Comparison of ENCODE assay signal across 8 cellular contexts in the genomic region with DNA sequence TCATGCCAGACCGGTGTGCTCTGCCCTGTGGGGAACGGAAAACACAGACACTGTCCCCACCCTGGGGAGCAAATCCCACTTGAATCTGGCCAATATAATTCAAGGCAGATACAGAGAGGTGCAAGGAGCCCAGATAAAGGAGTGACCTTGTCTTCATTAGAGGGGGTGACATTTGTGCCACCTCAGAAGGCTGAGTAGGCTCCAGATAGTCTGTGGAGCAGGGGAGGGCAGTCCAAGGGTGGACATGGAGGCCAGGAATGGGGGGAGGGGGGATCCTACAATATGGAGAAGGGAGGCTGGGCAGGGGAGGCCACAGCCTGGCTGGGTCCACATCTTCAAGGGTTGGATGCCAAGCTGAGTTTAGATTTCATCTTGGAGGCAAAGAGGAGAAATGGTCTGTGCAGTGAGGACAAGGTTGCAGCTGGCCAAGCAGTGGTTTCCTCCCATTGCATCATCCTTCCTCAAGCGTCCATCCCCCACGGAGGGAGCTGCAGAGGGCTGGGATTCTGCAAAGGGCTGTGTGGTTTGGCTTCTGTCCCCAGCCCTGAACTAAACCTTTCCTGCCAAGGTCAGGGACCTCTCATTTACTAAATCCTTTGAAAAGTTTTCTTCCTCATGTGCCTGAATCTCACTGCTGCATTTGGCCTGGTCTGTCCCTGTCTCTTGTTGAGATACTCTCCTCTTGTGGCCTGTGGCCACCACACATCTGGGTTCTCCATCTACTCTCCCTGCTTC.
DNase-seq lines count a peak whose midpoint lies in the region; ATAC-seq and TF ChIP-seq lines count a peak whose summit lies in the region.

No MANE protein-coding gene starts in this region.

- H3K79me2 ChIP-seq in osteoblast (ENCODE audit: insufficient read depth, low read length): no peaks in the 10 kb centered on the region

- H3K36me3 ChIP-seq in osteoblast (ENCODE audit: insufficient read depth, low read length): no peaks in the 10 kb centered on the region
- no peaks in the 10 kb centered on the region for H3K36me3 ChIP-seq in A673 (ENCODE audit: insufficient read depth, low read length, poor library complexity, severe bottlenecking)

- no peak overlapping the region for H3K4me3 ChIP-seq in osteoblast (ENCODE audit: insufficient read depth, low read length)
- H3K4me3 ChIP-seq in A673 (ENCODE audit: low read depth, low read length, poor library complexity, severe bottlenecking): no peak overlapping the region

- in situ Hi-C loops in Caki2 (cut with HindIII; ENCODE audit: low pct_unique_long_range_greater_than_20kb, low sequenced_read_pairs): no loop called here

- peak; percentile 11 for DNase-seq in Caki2 (ENCODE audit: low read depth)
- peak; percentile 63 to 66 for DNase-seq in NOMO-1 (lab: John Stamatoyannopoulos, UW; ENCODE audit: unreplicated experiment in 2 of 2)
- DNase-seq in erythroblast (lab: John Stamatoyannopoulos, UW): peak; percentile 88 to 94
- DNase-seq in osteoblast (ENCODE audit: insufficient read length, low spot score, missing footprints): no peak
- no peak for DNase-seq in A673 (ENCODE audit: low spot score)
- no peak for DNase-seq in foreskin melanocyte

- H2AFZ ChIP-seq in osteoblast (ENCODE audit: low read length): no peak overlapping the region

- peak overlapping the region; percentile 45 for H3K4me2 ChIP-seq in osteoblast (ENCODE audit: insufficient read depth, low read length)

- peaks cover 30% of the 10 kb centered on the region for H3K27me3 ChIP-seq in osteoblast (ENCODE audit: insufficient read depth, low read length)
- H3K27me3 ChIP-seq in A673 (replicated peaks; ENCODE audit: insufficient read depth, low read depth, low read length, poor library complexity): no peaks in the 10 kb centered on the region

- H3K9me3 ChIP-seq in osteoblast (ENCODE audit: low read depth, low read length) (peaks cover 2% of the 10 kb centered on the region), A673 (ENCODE audit: low read depth, low read length, poor library complexity, severe bottlenecking) (no peaks in the 10 kb centered on the region)

- ATAC-seq in HG02852 (IDR thresholded peaks at IDR 0.05; ENCODE audit: unreplicated experiment) (no peak), GM21367 (IDR thresholded peaks at IDR 0.05; ENCODE audit: unreplicated experiment) (no peak)

- BruUV-seq in A673 (replicated peaks; lab: Mats Ljungman, UMichigan): no TSS peak

- no peak for TF ChIP-seq CTCF in osteoblast (IDR thresholded peaks at IDR 0.05; ENCODE audit: extremely low read depth, low read depth, low read length)
- no peak for TF ChIP-seq CTCF in A673 (conservative IDR thresholded peaks at IDR 0.05; ENCODE audit: low read depth, low read length)

- peaks cover 26% of the 10 kb centered on the region for H3K4me1 ChIP-seq in osteoblast (ENCODE audit: insufficient read depth, low read length)
- H3K4me1 ChIP-seq in A673 (ENCODE audit: insufficient read depth, low read length, poor library complexity, severe bottlenecking): no peaks in the 10 kb centered on the region

- CTCF ChIA-PET in A673 (lab: Charles Lee): no interaction called here

- intact Hi-C loops in A673 (cut with micrococcal nuclease; ENCODE audit: unreplicated experiment): no loop called here

- TF ChIP-seq POLR2A in erythroblast (IDR thresholded peaks at IDR 0.05; ENCODE audit: low read length): no peak

- H4K20me1 ChIP-seq in osteoblast (ENCODE audit: insufficient read depth, low read length): no peaks in the 10 kb centered on the region

- peak overlapping the region; percentile 10 for H3K27ac ChIP-seq in osteoblast (ENCODE audit: low read depth, low read length)
- H3K27ac ChIP-seq in A673 (ENCODE audit: low read depth, low read length, poor library complexity, severe bottlenecking): no peak overlapping the region

- POLR2A ChIA-PET in A673 (lab: Charles Lee; ENCODE audit: low non-redundant PET): no interaction called here

Comparison
In these comparisons a context has a peak if more than half of its experiments do, and no peak if none do; other contexts are left out.
1. DNase-seq: peak in Caki2 (single experiment), NOMO-1 (2 of 2) and erythroblast (2 of 2); none in osteoblast (single experiment), A673 (single experiment) and foreskin melanocyte (single experiment).